Comparison of ENCODE assay signal across 22 cellular contexts in genomic region chr1:226035915-226036314, GRCh38.
"Had no signal": no experiment of that assay in that cellular context is flagged by ENCODE, and none has a peak within 500 bp of the region (broad histone marks: within the 10 kb centered on the region; RNA-seq: fewer than 3 reads in every experiment).

No MANE protein-coding gene starts in this region.

- H3K4me3 Mint-ChIP-seq: effector memory CD8-positive, alpha-beta T cell; natural killer cell; neural crest cell; stimulated activated effector memory CD8-positive, alpha-beta T cell treated with anti-CD3 and anti-CD28 coated beads, Interleukin-12 subunit alpha, Interleukin-12 subunit beta, amount 100 ng/mL, for 72 hours had no signal

- H3K9me3 Mint-ChIP-seq: effector memory CD8-positive, alpha-beta T cell; natural killer cell; neural crest cell; stimulated activated effector memory CD8-positive, alpha-beta T cell treated with anti-CD3 and anti-CD28 coated beads, Interleukin-12 subunit alpha, Interleukin-12 subunit beta, amount 100 ng/mL, for 72 hours had no signal

- H3K36me3 ChIP-seq: esophagus muscularis mucosa, gastrocnemius medialis, heart right ventricle, left lung, pancreas, tibial artery had no signal

- ATAC-seq: effector memory CD8-positive, alpha-beta T cell; gastrocnemius medialis; heart right ventricle; left lung; mucosa of descending colon; natural killer cell; pancreas; right cardiac atrium; stimulated activated effector memory CD8-positive, alpha-beta T cell treated with anti-CD3 and anti-CD28 coated beads, Interleukin-12 subunit alpha, Interleukin-12 subunit beta, amount 100 ng/mL, for 72 hours; stimulated activated naive CD8-positive, alpha-beta T cell treated with anti-CD3 and anti-CD28 coated beads, Interleukin-15, Interleukin-2, amounts not matched to agents 100 U/mL and 50 U/mL, for 24 hours had no signal

- H3K27me3 ChIP-seq: esophagus muscularis mucosa, gastrocnemius medialis, heart right ventricle, left lung, pancreas, tibial artery had no signal

- H3K4me3 ChIP-seq: esophagus muscularis mucosa, gastrocnemius medialis, heart right ventricle, left lung, lung, mucosa of descending colon, pancreas, tibial artery had no signal

- FAIRE-seq: pancreas, small intestine had no signal

- H3K9me3 ChIP-seq: esophagus muscularis mucosa, gastrocnemius medialis, heart right ventricle, left lung, mucosa of descending colon, pancreas, tibial artery had no signal

- DNase-seq: central memory CD4-positive, alpha-beta T cell; effector memory CD8-positive, alpha-beta T cell; gastrocnemius medialis; heart right ventricle; islet precursor cell; left lung; mucosa of descending colon; natural killer cell; nucleus accumbens; pancreas; right cardiac atrium; small intestine; stimulated activated CD4-positive, alpha-beta T cell treated with anti-CD3 and anti-CD28 coated beads, Interleukin-2, amount 100 ng/mL, for 48 hours; stimulated activated CD8-positive, alpha-beta memory T cell treated with anti-CD3 and anti-CD28 coated beads, Interleukin-4, amount 100 ng/mL, for 48 hours; stimulated activated naive CD8-positive, alpha-beta T cell treated with anti-CD3 and anti-CD28 coated beads, Interleukin-15, Interleukin-2, amounts not matched to agents 100 U/mL and 50 U/mL, for 24 hours; tibial artery had no signal

- H3K4me1 Mint-ChIP-seq: natural killer cell; neural crest cell; stimulated activated effector memory CD8-positive, alpha-beta T cell treated with anti-CD3 and anti-CD28 coated beads, Interleukin-12 subunit alpha, Interleukin-12 subunit beta, amount 100 ng/mL, for 72 hours had no signal

- H3K36me3 Mint-ChIP-seq: natural killer cell; stimulated activated effector memory CD8-positive, alpha-beta T cell treated with anti-CD3 and anti-CD28 coated beads, Interleukin-12 subunit alpha, Interleukin-12 subunit beta, amount 100 ng/mL, for 72 hours had no signal

- H3K4me1 ChIP-seq: gastrocnemius medialis, pancreas had no signal

- H3K27ac ChIP-seq: epithelial cell of prostate had no signal

- H3K27ac Mint-ChIP-seq: natural killer cell; progenitor cell of endocrine pancreas; stimulated activated effector memory CD8-positive, alpha-beta T cell treated with anti-CD3 and anti-CD28 coated beads, Interleukin-12 subunit alpha, Interleukin-12 subunit beta, amount 100 ng/mL, for 72 hours had no signal

- H3K27me3 Mint-ChIP-seq: progenitor cell of endocrine pancreas had no signal
